Comparison of ENCODE assay signal across 19 cellular contexts in genomic region chrX:133969191-133969590, GRCh38. TPM values are rescaled to one million over a fixed set of nuclear protein-coding genes. Genes with fewer than 3 reads are reported as not detected.
DNase-seq lines count a peak whose midpoint lies in the region; ATAC-seq, FAIRE-seq and TF ChIP-seq lines count a peak whose summit lies in the region.
"Had no signal": no experiment of that assay in that cellular context is flagged by ENCODE, and none has a peak within 500 bp of the region (broad histone marks: within the 10 kb centered on the region; RNA-seq: fewer than 3 reads in every experiment).

No MANE protein-coding gene starts in this region.

- H3K4me3 Mint-ChIP-seq in GM23338 (peak overlapping the region; percentile 55), endodermal cell (peak overlapping the region; percentile 18), neural progenitor cell (no peak overlapping the region)
- H3K4me3 Mint-ChIP-seq: CD4-positive, alpha-beta memory T cell had no signal

- 36% methylated on average over 3 of the region's 3 CpGs; no CpG with 5 or more reads in 1 of the 2 experiments for WGBS in endodermal cell (ENCODE audit: insufficient coverage in 1 of 2, insufficient read length in 1 of 2), 2 experiments
- 62 to 85% (median 80%) methylated on average over 3 of the region's 3 CpGs for WGBS in small intestine, 3 donors

- H3K27ac ChIP-seq in GM23338 (ENCODE audit: low read depth) (peak overlapping the region; percentile 88), HUES48 (ENCODE audit: low read depth, low read length) (peak overlapping the region; percentile 74), endodermal cell (ENCODE audit: low read depth, low read length) (no peak overlapping the region), neural progenitor cell (peak overlapping the region; percentile 67), small intestine (ENCODE audit: low read depth in 1 of 2, low read length in 1 of 2) (no peak overlapping the region)
- H3K27ac ChIP-seq: C4-2B had no signal

- peak; percentile 34; the same call in 2 of the 3 replicates for ATAC-seq in GM23338

- DNase-seq in GM23338 (ENCODE audit: low spot score) (peak; percentile 12), endodermal cell (no peak), neural progenitor cell (ENCODE audit: low spot score) (peak; percentile 45), ACHN (no peak), AML-193 (lab: John Stamatoyannopoulos, UW) (no peak), small intestine (no peak)
- DNase-seq: BE2C; CD4-positive, alpha-beta memory T cell; DMS153; DMS79 treated with DMSO at 0.1 percent for 48 hours; EL; IMR-90; Kasumi-1; KBM-7 had no signal

- peaks cover 51% of the 10 kb centered on the region for H3K4me1 Mint-ChIP-seq in GM23338
- peaks cover 53% of the 10 kb centered on the region for H3K4me1 Mint-ChIP-seq in endodermal cell
- peaks cover 27% of the 10 kb centered on the region for H3K4me1 Mint-ChIP-seq in neural progenitor cell
- H3K4me1 Mint-ChIP-seq: CD4-positive, alpha-beta memory T cell had no signal

- H2AFZ ChIP-seq in GM23338 (no peak overlapping the region), neural progenitor cell (replicated peaks) (no peak overlapping the region)

- in situ Hi-C loops in ACHN (cut with HindIII; ENCODE audit: low pct_ligation_motif_present, low pct_unique_long_range_greater_than_20kb, low sequenced_read_pairs) = no loop called here

- H3K4me2 ChIP-seq in GM23338 (peak overlapping the region; percentile 47), neural progenitor cell (peak overlapping the region; percentile 74)

- H3K36me3 Mint-ChIP-seq in GM23338 (ENCODE audit: low read depth) = no peaks in the 10 kb centered on the region; the same call in 2 of the 3 replicates
- H3K36me3 Mint-ChIP-seq in endodermal cell (ENCODE audit: low read depth) = peaks cover 4% of the 10 kb centered on the region
- H3K36me3 Mint-ChIP-seq in neural progenitor cell = peaks cover 4% of the 10 kb centered on the region
- H3K36me3 Mint-ChIP-seq: CD4-positive, alpha-beta memory T cell had no signal

- no peaks in the 10 kb centered on the region for H3K27me3 ChIP-seq in GM23338 (ENCODE audit: insufficient read depth)
- no peaks in the 10 kb centered on the region for H3K27me3 ChIP-seq in HUES48 (ENCODE audit: control insufficient read depth, insufficient read depth, low read length)
- no peaks in the 10 kb centered on the region for H3K27me3 ChIP-seq in endodermal cell (ENCODE audit: control insufficient read depth, insufficient read depth, low read length, poor library complexity, severe bottlenecking)
- H3K27me3 ChIP-seq in neural progenitor cell = no peaks in the 10 kb centered on the region
- peaks cover 0 to 4% of the 10 kb centered on the region in 2 donors for H3K27me3 ChIP-seq in small intestine (ENCODE audit: control insufficient read depth in 2 of 2, insufficient read depth in 2 of 2, low read length in 2 of 2)
- H3K27me3 ChIP-seq: BE2C had no signal

- no peaks in the 10 kb centered on the region for H3K36me3 ChIP-seq in GM23338 (ENCODE audit: insufficient read depth)
- no peaks in the 10 kb centered on the region for H3K36me3 ChIP-seq in HUES48 (ENCODE audit: control insufficient read depth, insufficient read depth, low read length)
- no peaks in the 10 kb centered on the region for H3K36me3 ChIP-seq in endodermal cell (ENCODE audit: control insufficient read depth, insufficient read depth, low read length)
- no peaks in the 10 kb centered on the region for H3K36me3 ChIP-seq in neural progenitor cell
- no peaks in the 10 kb centered on the region for H3K36me3 ChIP-seq in small intestine (ENCODE audit: control insufficient read depth in 2 of 2, insufficient read depth in 2 of 2, low read length in 2 of 2)
- H3K36me3 ChIP-seq: BE2C had no signal

- H3K9me2 ChIP-seq in GM23338 (ENCODE audit: insufficient read depth) = no peaks in the 10 kb centered on the region

- peak overlapping the region; percentile 75; the same call in 1 of the 2 replicates for H3K27ac Mint-ChIP-seq in GM23338
- H3K27ac Mint-ChIP-seq in endodermal cell = peak overlapping the region; percentile 27
- peak overlapping the region; percentile 14 for H3K27ac Mint-ChIP-seq in neural progenitor cell
- H3K27ac Mint-ChIP-seq: CD4-positive, alpha-beta memory T cell had no signal

- H3F3A ChIP-seq in GM23338 (replicated peaks; ENCODE audit: low read depth) (no peaks in the 10 kb centered on the region), neural progenitor cell (ENCODE audit: low read depth) (peaks cover 40% of the 10 kb centered on the region)

- H3K9me3 Mint-ChIP-seq in GM23338 (no peaks in the 10 kb centered on the region), endodermal cell (no peaks in the 10 kb centered on the region), neural progenitor cell (peaks cover 3% of the 10 kb centered on the region)
- H3K9me3 Mint-ChIP-seq: CD4-positive, alpha-beta memory T cell had no signal

- TF ChIP-seq CTCF in GM23338 (conservative IDR thresholded peaks at IDR 0.05; ENCODE audit: low read depth in 2 of 2) = no peak
- no peak for TF ChIP-seq CTCF in endodermal cell (conservative IDR thresholded peaks at IDR 0.05)
- no peak for TF ChIP-seq CTCF in neural progenitor cell (IDR thresholded peaks at IDR 0.05)

- H3K4me3 ChIP-seq in GM23338 (peak overlapping the region; percentile 25), HUES48 (ENCODE audit: low read depth, low read length) (peak overlapping the region; percentile 38), endodermal cell (ENCODE audit: low read length) (peak overlapping the region; percentile 26), neural progenitor cell (peak overlapping the region; percentile 35), small intestine (ENCODE audit: low read depth in 1 of 2, low read length in 2 of 2) (no peak overlapping the region)

- H3K4me1 ChIP-seq in GM23338 (ENCODE audit: insufficient read depth) (peaks cover 49% of the 10 kb centered on the region), HUES48 (ENCODE audit: control insufficient read depth, insufficient read depth, low read length) (peaks cover 62% of the 10 kb centered on the region), endodermal cell (ENCODE audit: control insufficient read depth, insufficient read depth, low read length) (peaks cover 5% of the 10 kb centered on the region), neural progenitor cell (peaks cover 66% of the 10 kb centered on the region), small intestine (ENCODE audit: control insufficient read depth in 2 of 2, insufficient read depth in 1 of 2, low read depth in 1 of 2, low read length in 1 of 2) (no peaks in the 10 kb centered on the region)
- H3K4me1 ChIP-seq: BE2C had no signal

- H3K9me3 ChIP-seq in HUES48 (ENCODE audit: control insufficient read depth, insufficient read depth, low read length) (no peaks in the 10 kb centered on the region), endodermal cell (ENCODE audit: control insufficient read depth, low read length) (no peaks in the 10 kb centered on the region), neural progenitor cell (ENCODE audit: low read depth) (no peaks in the 10 kb centered on the region), small intestine (ENCODE audit: control insufficient read depth, low read depth) (no peaks in the 10 kb centered on the region)
- H3K9me3 ChIP-seq: BE2C had no signal

- H3K9ac ChIP-seq in HUES48 (ENCODE audit: low read depth, low read length) (no peak overlapping the region), endodermal cell (ENCODE audit: extremely low read depth, low read length, poor library complexity, severe bottlenecking) (no peak overlapping the region), neural progenitor cell (no peak overlapping the region)

- H3K79me2 ChIP-seq in GM23338 (replicated peaks; ENCODE audit: insufficient read depth) (no peaks in the 10 kb centered on the region), neural progenitor cell (ENCODE audit: low read depth) (peaks cover 96% of the 10 kb centered on the region)

- H3K27me3 Mint-ChIP-seq in GM23338 (ENCODE audit: insufficient read depth, low read depth, poor library complexity) (no peaks in the 10 kb centered on the region), endodermal cell (ENCODE audit: insufficient read depth) (no peaks in the 10 kb centered on the region), neural progenitor cell (ENCODE audit: insufficient read depth, low read depth) (no peaks in the 10 kb centered on the region)

- FAIRE-seq in small intestine (lab: Jason Lieb, UNC) = no peak
- FAIRE-seq: GM12891 had no signal

- H4K20me1 ChIP-seq in GM23338 (replicated peaks; ENCODE audit: insufficient read depth) = no peaks in the 10 kb centered on the region
- H4K20me1 ChIP-seq in neural progenitor cell (ENCODE audit: low read depth) = peaks cover 6% of the 10 kb centered on the region

TF ChIP-seq in GM23338, 12 proteins besides CTCF, POLR2A, EP300 and RAD21:
- TF ChIP-seq CREB1 (CRISPR knock-in tag; IDR thresholded peaks at IDR 0.05; ENCODE audit: low read depth) (no peak), NANOG (IDR thresholded peaks at IDR 0.05; ENCODE audit: borderline replicate concordance) (peak; percentile 21; the same call in 1 of the 2 replicates)

RNA-seq across cellular contexts. Expression of gene GPC3, which starts 16.2 kb away (rescaled TPM):
- 60.1 and 61.2 TPM in 2 replicates for total RNA-seq in GM23338 (2014; rRNA removed; shearing (Covaris generic))
- polyA plus RNA-seq in GM23338 (2016; fragmentation: Nextera tagmentation; extraction: Ambion mirVana) (34.3 and 36.8 TPM in 2 replicates), small intestine (10 to 100 TPM in 1 of 3 donors, not detected in 2; 14.3 TPM)
- total RNA-seq in endodermal cell (100 to 1,000 TPM in 1 of 2 donors, 10 to 100 TPM in 1; 39.5 to 125 TPM), neural progenitor cell (ENCODE audit: low replicate concordance) (968 and 1,039 TPM in 2 replicates)
- 138 TPM for polyA plus RNA-seq in endodermal cell (2013, experiment 1 of 2)
- 116 TPM for polyA plus RNA-seq in endodermal cell (2013, experiment 2 of 2)
- total RNA-seq: A172, HT1080, IMR-90 had no signal
- polyA plus RNA-seq: IMR-90 had no signal

Comparison
In these comparisons a context has a peak if more than half of its experiments do, and no peak if none do; other contexts are left out.
1. DNase-seq: peak in GM23338 (single experiment) and neural progenitor cell (single experiment); none in endodermal cell (single experiment), ACHN (single experiment), AML-193 (0 of 2) and small intestine (single experiment).
2. H3K27ac ChIP-seq: peak in GM23338 (single experiment), HUES48 (single experiment) and neural progenitor cell (single experiment); none in endodermal cell (single experiment) and small intestine (0 of 2).
3. H3K4me3 ChIP-seq: peak in GM23338 (single experiment), HUES48 (single experiment), endodermal cell (single experiment) and neural progenitor cell (single experiment); none in small intestine (0 of 2).
4. H3K27ac Mint-ChIP-seq: peak in every context shown above with its lines; median percentile 75 in GM23338; 27 in endodermal cell; 14 in neural progenitor cell.